4 cellular contexts compared by ENCODE assay signal in genomic region chr7:76565001-76565400, GRCh38. TPM values are rescaled to one million over a fixed set of nuclear protein-coding genes. Genes with fewer than 3 reads are reported as not detected.
"Had no signal": no experiment of that assay in that cellular context is flagged by ENCODE, and none has a peak within 500 bp of the region (broad histone marks: within the 10 kb centered on the region; RNA-seq: fewer than 3 reads in every experiment).

No MANE protein-coding gene starts in this region.

RNA-seq across cellular contexts. Expression of gene SPDYE16, which starts 21.9 kb away (rescaled TPM):
- total RNA-seq: HT1080, IMR-90 had no signal
- polyA plus RNA-seq: HepG2, IMR-90 had no signal

RNA-seq across cellular contexts. Expression of gene UPK3B, which starts 54.6 kb away (rescaled TPM):
- total RNA-seq: HepG2, HT1080, IMR-90 had no signal
- polyA plus RNA-seq: HepG2, IgD-negative memory B cell had no signal
